Comparison of ENCODE assay signal across 31 cellular contexts in the genomic region with DNA sequence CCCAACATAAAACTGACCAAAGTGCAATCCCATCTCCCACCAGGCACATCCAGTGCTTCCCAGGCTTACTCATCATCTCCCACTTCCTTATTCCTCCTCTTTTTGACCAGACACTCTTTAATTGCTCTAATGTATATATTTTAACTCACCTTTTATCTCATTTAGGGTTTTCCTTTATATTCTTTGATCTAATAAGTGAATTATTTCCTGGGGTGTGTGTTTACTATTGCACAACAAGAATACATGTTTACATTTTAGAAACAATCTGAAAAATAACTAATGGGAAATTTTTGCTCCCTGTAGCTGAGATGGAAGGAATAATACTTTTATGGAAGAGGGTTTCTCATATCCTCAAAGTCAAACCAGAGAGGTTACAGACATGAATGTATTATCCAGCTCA. TPM values are rescaled to one million over a fixed set of nuclear protein-coding genes. Genes with fewer than 3 reads are reported as not detected.
"Had no signal": no experiment of that assay in that cellular context is flagged by ENCODE, and none has a peak within 500 bp of the region (broad histone marks: within the 10 kb centered on the region; RNA-seq: fewer than 3 reads in every experiment).

No MANE protein-coding gene starts in this region.

- H3K27me3 ChIP-seq: pancreas, sigmoid colon, spleen, suprapubic skin, tibial artery, upper lobe of right lung had no signal

- DNase-seq: hypothalamus; immature natural killer cell; kidney; left colon; left lung; lower lobe of right lung; mammary epithelial cell; mesenchymal stem cell; naive thymus-derived CD8-positive, alpha-beta T cell; nucleus accumbens; pancreas; posterior cingulate gyrus; retina; right cardiac atrium; sigmoid colon; small intestine; spleen; stimulated activated CD4-positive, alpha-beta T cell treated with anti-CD3 and anti-CD28 coated beads, Interleukin-4, amount 100 ng/mL, for 24 hours; stimulated activated naive CD4-positive, alpha-beta T cell; tibial artery; trophoblast cell; upper lobe of right lung had no signal

- H3K36me3 ChIP-seq: left lung, lower lobe of right lung, pancreas, prostate gland, sigmoid colon, spleen, suprapubic skin, thoracic aorta, tibial artery, upper lobe of right lung had no signal

- FAIRE-seq: islet of Langerhans, kidney, pancreas, small intestine, urothelium cell line had no signal

- H3K9me3 ChIP-seq: left lung, lower lobe of right lung, pancreas, prostate gland, sigmoid colon, spleen, suprapubic skin, thoracic aorta, tibial artery, upper lobe of right lung had no signal

- H3K27ac ChIP-seq: left lung, lower lobe of right lung, pancreas, prostate gland, sigmoid colon, spleen, suprapubic skin, thoracic aorta, tibial artery, upper lobe of right lung had no signal

- H3K4me1 ChIP-seq: left lung, lower lobe of right lung, pancreas, prostate gland, sigmoid colon, spleen, suprapubic skin, tibial artery, upper lobe of right lung had no signal

- H3K4me3 ChIP-seq: left lung, lower lobe of right lung, pancreas, prostate gland, sigmoid colon, spleen, suprapubic skin, thoracic aorta, tibial artery, upper lobe of right lung had no signal

- ATAC-seq: left colon; left lung; lower lobe of right lung; naive thymus-derived CD8-positive, alpha-beta T cell; pancreas; right cardiac atrium; stimulated activated effector memory CD8-positive, alpha-beta T cell treated with anti-CD3 and anti-CD28 coated beads, Interleukin-12 subunit alpha, Interleukin-12 subunit beta, amount 100 ng/mL, for 72 hours; upper lobe of right lung had no signal

RNA-seq across cellular contexts. Expression of gene RHAG, which starts 18.4 kb away (rescaled TPM):
- total RNA-seq: kidney; left colon; left lung; lower lobe of right lung; mammary epithelial cell; naive thymus-derived CD8-positive, alpha-beta T cell; neural crest cell; osteoblast; prostate gland; subcutaneous adipose tissue; thoracic aorta; upper lobe of right lung had no signal
- polyA plus RNA-seq: immature natural killer cell; mammary epithelial cell; naive thymus-derived CD8-positive, alpha-beta T cell; pancreas; sigmoid colon; small intestine had no signal
